In genomic region chr2:15942711-15943345, GRCh38 we compare ENCODE assay signal across 9 cellular contexts. TPM values are rescaled to one million over a fixed set of nuclear protein-coding genes. Genes with fewer than 3 reads are reported as not detected.
DNase-seq lines count a peak whose midpoint lies in the region; ATAC-seq, FAIRE-seq and TF ChIP-seq lines count a peak whose summit lies in the region.
"Had no signal": no experiment of that assay in that cellular context is flagged by ENCODE, and none has a peak within 500 bp of the region (broad histone marks: within the 10 kb centered on the region; RNA-seq: fewer than 3 reads in every experiment).

No MANE protein-coding gene starts in this region.

- no peak for FAIRE-seq in urothelium cell line (lab: Jason Lieb, UNC)
- FAIRE-seq: GM12878 had no signal

- peak overlapping the region; percentile 39 to 61 for H3K4me3 ChIP-seq in ascending aorta
- H3K4me3 ChIP-seq in mucosa of stomach (ENCODE audit: low read length) = peak overlapping the region; percentile 91
- peak overlapping the region; percentile 2 to 39 for H3K4me3 ChIP-seq in testis
- H3K4me3 ChIP-seq: GM12878 had no signal

- no peak for ATAC-seq in HG03439 (IDR thresholded peaks at IDR 0.05; ENCODE audit: unreplicated experiment)
- ATAC-seq: GM12878 had no signal

- H3K4me3 Mint-ChIP-seq in activated CD4-positive, alpha-beta memory T cell treated with anti-CD3 and anti-CD28 coated beads for 36 hours = peak overlapping the region; percentile 46
- no peak overlapping the region for H3K4me3 Mint-ChIP-seq in activated CD4-positive, alpha-beta memory T cell treated with anti-CD3 and anti-CD28 coated beads, Interleukin-2, amount 10 ng/mL, durations not matched to agents 7 days and 5 days

- peaks cover 36% of the 10 kb centered on the region for H3K27me3 Mint-ChIP-seq in activated CD4-positive, alpha-beta memory T cell treated with anti-CD3 and anti-CD28 coated beads for 36 hours
- peaks cover 60% of the 10 kb centered on the region for H3K27me3 Mint-ChIP-seq in activated CD4-positive, alpha-beta memory T cell treated with anti-CD3 and anti-CD28 coated beads, Interleukin-2, amount 10 ng/mL, durations not matched to agents 7 days and 5 days

- H3K9me3 ChIP-seq in ascending aorta = no peaks in the 10 kb centered on the region
- no peaks in the 10 kb centered on the region for H3K9me3 ChIP-seq in mucosa of stomach (ENCODE audit: control insufficient read depth, low read length)
- no peaks in the 10 kb centered on the region for H3K9me3 ChIP-seq in testis

- H3K36me3 ChIP-seq in ascending aorta (no peaks in the 10 kb centered on the region), mucosa of stomach (ENCODE audit: control insufficient read depth, insufficient read depth, low read length) (no peaks in the 10 kb centered on the region), testis (ENCODE audit: low read depth, missing control alignments) (no peaks in the 10 kb centered on the region)

- peaks cover 20% of the 10 kb centered on the region for H3K4me1 Mint-ChIP-seq in activated CD4-positive, alpha-beta memory T cell treated with anti-CD3 and anti-CD28 coated beads for 36 hours (ENCODE audit: low read depth)
- H3K4me1 Mint-ChIP-seq in activated CD4-positive, alpha-beta memory T cell treated with anti-CD3 and anti-CD28 coated beads, Interleukin-2, amount 10 ng/mL, durations not matched to agents 7 days and 5 days = peaks cover 3% of the 10 kb centered on the region

- H3K4me1 ChIP-seq in ascending aorta (peaks cover 2 to 22% of the 10 kb centered on the region in 2 donors), mucosa of stomach (ENCODE audit: control insufficient read depth, insufficient read depth, low read length) (peaks cover 33% of the 10 kb centered on the region), testis (peaks cover 40% of the 10 kb centered on the region)

- no peaks in the 10 kb centered on the region for H3K36me3 Mint-ChIP-seq in activated CD4-positive, alpha-beta memory T cell treated with anti-CD3 and anti-CD28 coated beads for 36 hours
- H3K36me3 Mint-ChIP-seq in activated CD4-positive, alpha-beta memory T cell treated with anti-CD3 and anti-CD28 coated beads, Interleukin-2, amount 10 ng/mL, durations not matched to agents 7 days and 5 days (ENCODE audit: low read depth) = no peaks in the 10 kb centered on the region

- H3K27ac ChIP-seq in ascending aorta = no peak overlapping the region
- H3K27ac ChIP-seq in testis = no peak overlapping the region

- intact Hi-C loops in activated CD4-positive, alpha-beta memory T cell treated with anti-CD3 and anti-CD28 coated beads for 36 hours (cut with micrococcal nuclease) = loop anchor here (5.0 kb wide), 3 partner anchors 199 to 564 kb away; no protein-coding TSS in a partner anchor
- intact Hi-C loops in ascending aorta (cut with DNase I) (loop anchor here (10.0 kb wide), 1 partner anchor 662 kb away; no protein-coding TSS in a partner anchor), testis (cut with DNase I; ENCODE audit: low total_unique reads) (no loop called here)

- CTCF ChIA-PET in activated CD4-positive, alpha-beta memory T cell treated with anti-CD3 and anti-CD28 coated beads for 36 hours (lab: Charles Lee) = interaction anchor here (0.6 to 1.3 kb wide), 3 partner anchors 22 to 814 kb away, joined by 3 to 4 read pairs (median 3); no protein-coding TSS in a partner anchor
- CTCF ChIA-PET in activated CD4-positive, alpha-beta memory T cell treated with anti-CD3 and anti-CD28 coated beads, Interleukin-2, amount 10 ng/mL, durations not matched to agents 7 days and 5 days (lab: Charles Lee) = interaction anchor here (0.7 kb wide), 1 partner anchor 662 kb away, joined by 4 read pairs; no protein-coding TSS in a partner anchor

- peak overlapping the region; percentile 76 for H3K9ac ChIP-seq in mucosa of stomach (ENCODE audit: low read length)

- POLR2A ChIA-PET in activated CD4-positive, alpha-beta memory T cell treated with anti-CD3 and anti-CD28 coated beads for 36 hours (lab: Charles Lee) = no interaction called here
- POLR2A ChIA-PET in activated CD4-positive, alpha-beta memory T cell treated with anti-CD3 and anti-CD28 coated beads, Interleukin-2, amount 10 ng/mL, durations not matched to agents 7 days and 5 days (lab: Charles Lee) = no interaction called here

- no peaks in the 10 kb centered on the region for H3K9me3 Mint-ChIP-seq in activated CD4-positive, alpha-beta memory T cell treated with anti-CD3 and anti-CD28 coated beads for 36 hours
- no peaks in the 10 kb centered on the region for H3K9me3 Mint-ChIP-seq in activated CD4-positive, alpha-beta memory T cell treated with anti-CD3 and anti-CD28 coated beads, Interleukin-2, amount 10 ng/mL, durations not matched to agents 7 days and 5 days

- TF ChIP-seq POLR2A in testis (IDR thresholded peaks at IDR 0.05) = no peak

- no peak overlapping the region for H3K27ac Mint-ChIP-seq in activated CD4-positive, alpha-beta memory T cell treated with anti-CD3 and anti-CD28 coated beads for 36 hours
- H3K27ac Mint-ChIP-seq in activated CD4-positive, alpha-beta memory T cell treated with anti-CD3 and anti-CD28 coated beads, Interleukin-2, amount 10 ng/mL, durations not matched to agents 7 days and 5 days = no peak overlapping the region

- TF ChIP-seq CTCF in ascending aorta (IDR thresholded peaks at IDR 0.05) (no peak), testis (IDR thresholded peaks at IDR 0.05) (no peak)

- no peak for DNase-seq in activated CD4-positive, alpha-beta memory T cell treated with anti-CD3 and anti-CD28 coated beads for 36 hours
- DNase-seq in activated CD4-positive, alpha-beta memory T cell treated with anti-CD3 and anti-CD28 coated beads, Interleukin-2, amount 10 ng/mL, durations not matched to agents 7 days and 5 days = no peak
- DNase-seq in ascending aorta (ENCODE audit: low spot score in 2 of 2) (no peak), testis (no peak), urothelium cell line (ENCODE audit: low spot score) (no peak), T-helper 9 cell (no peak)

- 13 to 21% methylated on average over 10 to 19 of the region's 34 CpGs for WGBS in testis, 2 donors

- H3K27me3 ChIP-seq in ascending aorta (peaks cover 16% of the 10 kb centered on the region), mucosa of stomach (ENCODE audit: control insufficient read depth, insufficient read depth, low read length) (peaks cover 23% of the 10 kb centered on the region), testis (no peaks in the 10 kb centered on the region)

RNA-seq across cellular contexts. Expression of gene MYCN, which starts 2.5 kb away (rescaled TPM):
- total RNA-seq in activated CD4-positive, alpha-beta memory T cell treated with anti-CD3 and anti-CD28 coated beads for 36 hours = under 1 TPM; 0.17 to 0.38 TPM
- total RNA-seq in activated CD4-positive, alpha-beta memory T cell treated with anti-CD3 and anti-CD28 coated beads, Interleukin-2, amount 10 ng/mL, durations not matched to agents 7 days and 5 days = not detected
- total RNA-seq in ascending aorta = not detected
- 1 to 10 TPM; 6.9 TPM for total RNA-seq in testis
- 8.1 TPM for polyA plus RNA-seq in testis (ENCODE audit: insufficient read depth, low read depth, low replicate concordance)
- total RNA-seq: GM12878 had no signal
- polyA plus RNA-seq: GM12878 had no signal

Comparison
In these comparisons a context has a peak if more than half of its experiments do, and no peak if none do; other contexts are left out.
1. H3K4me3 ChIP-seq: peak in every context shown above with its lines; median percentile 91 in mucosa of stomach; 50 in ascending aorta; 20 in testis.